14 cellular contexts compared by ENCODE assay signal in genomic region chr4:15078682-15079642, GRCh38.
DNase-seq lines count a peak whose midpoint lies in the region; ATAC-seq, FAIRE-seq and TF ChIP-seq lines count a peak whose summit lies in the region.
"Had no signal": no experiment of that assay in that cellular context is flagged by ENCODE, and none has a peak within 500 bp of the region (broad histone marks: within the 10 kb centered on the region; RNA-seq: fewer than 3 reads in every experiment).

No MANE protein-coding gene starts in this region.

- CTCF ChIA-PET in MCF 10A (lab: Yijun Ruan, JAX), result interaction anchor here (0.7 kb wide), 1 partner anchor 33 kb away, joined by 3 read pairs; no protein-coding TSS in a partner anchor

- no peak overlapping the region for H3K4me3 Mint-ChIP-seq in MCF 10A (ENCODE audit: unreplicated experiment)
- H3K4me3 Mint-ChIP-seq in astrocyte (ENCODE audit: unreplicated experiment), result no peak overlapping the region

- no peak overlapping the region for H3K4me2 ChIP-seq in astrocyte (ENCODE audit: low read length)

- H3K27ac Mint-ChIP-seq in MCF 10A (ENCODE audit: low read depth, unreplicated experiment), result peak overlapping the region; percentile 95
- H3K27ac Mint-ChIP-seq in astrocyte (ENCODE audit: unreplicated experiment), result no peak overlapping the region

- no peak for TF ChIP-seq POLR2A in breast epithelium (IDR thresholded peaks at IDR 0.05)
- TF ChIP-seq POLR2A in prostate gland (IDR thresholded peaks at IDR 0.05), result no peak

- TF ChIP-seq CTCF in MCF 10A (IDR thresholded peaks at IDR 0.05; ENCODE audit: unreplicated experiment), result no peak
- no peak for TF ChIP-seq CTCF in breast epithelium (IDR thresholded peaks at IDR 0.05)
- no peak for TF ChIP-seq CTCF in astrocyte (IDR thresholded peaks at IDR 0.05; ENCODE audit: insufficient read depth, low read depth, low read length)
- TF ChIP-seq CTCF in foreskin keratinocyte (conservative IDR thresholded peaks at IDR 0.05), result no peak
- TF ChIP-seq CTCF in prostate gland (IDR thresholded peaks at IDR 0.05), result no peak

- H3K9me3 ChIP-seq in breast epithelium (peaks cover 0 to 25% of the 10 kb centered on the region in 2 donors), astrocyte (ENCODE audit: insufficient read depth, low read depth, low read length) (no peaks in the 10 kb centered on the region), prostate gland (no peaks in the 10 kb centered on the region)
- H3K9me3 ChIP-seq: MG63 had no signal

- peaks cover 30% of the 10 kb centered on the region for H3K4me1 Mint-ChIP-seq in MCF 10A (ENCODE audit: insufficient read depth, unreplicated experiment)
- peaks cover 3% of the 10 kb centered on the region for H3K4me1 Mint-ChIP-seq in astrocyte (ENCODE audit: low read depth, unreplicated experiment)

- DNase-seq in MCF 10A (ENCODE audit: unreplicated experiment) (peak; percentile 65), breast epithelium (ENCODE audit: low spot score in 2 of 2) (no peak), astrocyte (ENCODE audit: low read depth) (peak; percentile 31), foreskin keratinocyte (peak; percentile 23 to 46), 8988T (no peak), prostate gland (ENCODE audit: low spot score) (no peak), DMS79 treated with DMSO at 0.1 percent for 48 hours (lab: John Stamatoyannopoulos, UW) (no peak)
- no peak for DNase-seq in stimulated activated CD4-positive, alpha-beta T cell treated with anti-CD3 and anti-CD28 coated beads, Interleukin-12 subunit alpha, Interleukin-12 subunit beta, amount 100 ng/mL, for 4 hours
- DNase-seq: activated CD4-positive, alpha-beta T cell treated with anti-CD3 and anti-CD28 coated beads, Interleukin-2, amount 50 U/mL, for 48 hours; amniotic stem cell; esophagus squamous epithelium; MG63; NK-92 treated with Interleukin-12 subunit alpha and Interleukin-12 subunit beta, amount 100 ng/mL, for 24 hours had no signal

- intact Hi-C loops in MCF 10A (cut with micrococcal nuclease), result no loop called here
- intact Hi-C loops in breast epithelium (cut with DNase I; ENCODE audit: low total_unique reads), result no loop called here
- intact Hi-C loops in prostate gland (cut with DNase I), result no loop called here

- BruUV-seq in MCF 10A (replicated peaks; lab: Mats Ljungman, UMichigan), result no TSS peak

- H3K79me2 ChIP-seq in astrocyte (ENCODE audit: insufficient read depth, low read length), result no peaks in the 10 kb centered on the region

- H3K27ac ChIP-seq in breast epithelium, result no peak overlapping the region
- H3K27ac ChIP-seq in astrocyte (ENCODE audit: low read depth, low read length), result no peak overlapping the region
- H3K27ac ChIP-seq in foreskin keratinocyte, result no peak overlapping the region
- no peak overlapping the region for H3K27ac ChIP-seq in prostate gland

- no peak overlapping the region for H2AFZ ChIP-seq in astrocyte (ENCODE audit: low read depth, low read length)

- no peaks in the 10 kb centered on the region for H3K27me3 Mint-ChIP-seq in MCF 10A (ENCODE audit: insufficient read depth, unreplicated experiment)
- peaks cover 2% of the 10 kb centered on the region for H3K27me3 Mint-ChIP-seq in astrocyte (ENCODE audit: low read depth, unreplicated experiment)

- H3K36me3 ChIP-seq in breast epithelium (no peaks in the 10 kb centered on the region), astrocyte (ENCODE audit: insufficient read depth, low read length) (no peaks in the 10 kb centered on the region), prostate gland (no peaks in the 10 kb centered on the region)
- H3K36me3 ChIP-seq: esophagus squamous epithelium, MG63 had no signal

- H3K9ac ChIP-seq in astrocyte (ENCODE audit: low read length), result no peak overlapping the region

- no peaks in the 10 kb centered on the region for H4K20me1 ChIP-seq in astrocyte (ENCODE audit: insufficient read depth, low read length)

- peaks cover 12% of the 10 kb centered on the region for H3K9me3 Mint-ChIP-seq in MCF 10A (ENCODE audit: unreplicated experiment)
- H3K9me3 Mint-ChIP-seq in astrocyte (ENCODE audit: unreplicated experiment), result no peaks in the 10 kb centered on the region

- WGBS in prostate gland, result 81% methylated on average over 8 of the region's 8 CpGs

- ATAC-seq in foreskin keratinocyte, result peak; percentile 58

- H3K27me3 ChIP-seq in breast epithelium (no peaks in the 10 kb centered on the region), astrocyte (ENCODE audit: insufficient read depth, low read length) (no peaks in the 10 kb centered on the region), foreskin keratinocyte (no peaks in the 10 kb centered on the region), prostate gland (replicated peaks; ENCODE audit: insufficient read depth) (no peaks in the 10 kb centered on the region)
- H3K27me3 ChIP-seq: esophagus squamous epithelium, MG63 had no signal

- H3K4me1 ChIP-seq in breast epithelium, result no peaks in the 10 kb centered on the region
- no peaks in the 10 kb centered on the region for H3K4me1 ChIP-seq in astrocyte (ENCODE audit: insufficient read depth, low read length)
- no peaks in the 10 kb centered on the region for H3K4me1 ChIP-seq in foreskin keratinocyte
- no peaks in the 10 kb centered on the region for H3K4me1 ChIP-seq in prostate gland (replicated peaks)

- H3K36me3 Mint-ChIP-seq in MCF 10A (ENCODE audit: insufficient read depth, unreplicated experiment), result no peaks in the 10 kb centered on the region
- H3K36me3 Mint-ChIP-seq in astrocyte (ENCODE audit: low read depth, unreplicated experiment), result peaks cover 3% of the 10 kb centered on the region

- POLR2A ChIA-PET in MCF 10A (lab: Yijun Ruan, JAX), result interaction anchor here (0.7 to 1.3 kb wide), 3 partner anchors 71 to 136 kb away, joined by 3 to 5 read pairs (median 3); no protein-coding TSS in a partner anchor

- no peak for FAIRE-seq in astrocyte (lab: Jason Lieb, UNC)
- FAIRE-seq: G401.6 had no signal

- H3K4me3 ChIP-seq in breast epithelium (no peak overlapping the region), astrocyte (ENCODE audit: insufficient read depth, low read depth, low read length) (no peak overlapping the region), prostate gland (no peak overlapping the region)
- H3K4me3 ChIP-seq: esophagus squamous epithelium, MG63 had no signal

Comparison
In these comparisons a context has a peak if more than half of its experiments do, and no peak if none do; other contexts are left out.
1. DNase-seq: peak in MCF 10A (single experiment), astrocyte (single experiment) and foreskin keratinocyte (2 of 2); none in breast epithelium (0 of 2), 8988T (single experiment), prostate gland (single experiment), stimulated activated CD4-positive, alpha-beta T cell treated with anti-CD3 and anti-CD28 coated beads, Interleukin-12 subunit alpha, Interleukin-12 subunit beta, amount 100 ng/mL, for 4 hours (single experiment) and DMS79 treated with DMSO at 0.1 percent for 48 hours (single experiment).